In genomic region chr7:130272456-130273080, GRCh38 we compare ENCODE assay signal across 9 cellular contexts. TPM values are rescaled to one million over a fixed set of nuclear protein-coding genes. Genes with fewer than 3 reads are reported as not detected.
A peak's percentile ranks its signal among the peaks of the same experiment; 100 is the strongest.
DNase-seq lines count a peak whose midpoint lies in the region; ATAC-seq and TF ChIP-seq lines count a peak whose summit lies in the region.
"Had no signal": no experiment of that assay in that cellular context is flagged by ENCODE, and none has a peak within 500 bp of the region (broad histone marks: within the 10 kb centered on the region; RNA-seq: fewer than 3 reads in every experiment).

No MANE protein-coding gene starts in this region.

- intact Hi-C loops in left ventricle myocardium superior (cut with micrococcal nuclease), result no loop called here
- intact Hi-C loops in lower leg skin (cut with DNase I; ENCODE audit: low total_unique reads), result no loop called here

- TF ChIP-seq CTCF in lower leg skin (IDR thresholded peaks at IDR 0.05), result no peak

- peak overlapping the region; percentile 71 for H3K9ac ChIP-seq in NT2/D1 (ENCODE audit: insufficient read length, low read depth)

- no peak for TF ChIP-seq POLR2A in lower leg skin (IDR thresholded peaks at IDR 0.05)

- H3K9me3 ChIP-seq in NT2/D1 (ENCODE audit: insufficient read depth, low read length), result no peaks in the 10 kb centered on the region
- H3K9me3 ChIP-seq: ovary had no signal

- no peaks in the 10 kb centered on the region for H3K27me3 ChIP-seq in NT2/D1 (ENCODE audit: insufficient read depth, insufficient read length)
- H3K27me3 ChIP-seq: ovary had no signal

- peaks cover 7% of the 10 kb centered on the region for H3K4me1 ChIP-seq in NT2/D1 (ENCODE audit: insufficient read depth, insufficient read length)

- ATAC-seq in left ventricle myocardium superior, result peak; percentile 79
- ATAC-seq in HG03175 (IDR thresholded peaks at IDR 0.05; ENCODE audit: unreplicated experiment), result no peak

- no peaks in the 10 kb centered on the region for H3K36me3 ChIP-seq in NT2/D1 (ENCODE audit: insufficient read depth, insufficient read length, low read length)
- H3K36me3 ChIP-seq: ovary had no signal

- H3K27ac ChIP-seq in substantia nigra (ENCODE audit: low read depth, low read length, poor library complexity, severe bottlenecking), result peak overlapping the region; percentile 19

- peak; percentile 38 for DNase-seq in LHCN-M2 (ENCODE audit: low read depth)
- no peak for DNase-seq in NT2/D1 (ENCODE audit: low read depth, low spot score)
- DNase-seq in left ventricle myocardium superior, result peak; percentile 37
- peak in 17 of 49 donors; percentile 4 to 71 (median 22) for DNase-seq in substantia nigra (lab: John Stamatoyannopoulos, UW)
- no peak for DNase-seq in NOMO-1 treated with dmso at 0.1 percent for 144 hours (lab: John Stamatoyannopoulos, UW; ENCODE audit: unreplicated experiment)
- DNase-seq in lower leg skin (ENCODE audit: low spot score in 2 of 2), result no peak
- DNase-seq in glomerular visceral epithelial cell (ENCODE audit: extremely low spot score), result no peak

- 46% methylated on average over 23 of the region's 23 CpGs for WGBS in lower leg skin, 2 donors

- H3K4me3 ChIP-seq in NT2/D1 (ENCODE audit: insufficient read length, low read depth) (peak overlapping the region; percentile 24), lower leg skin (ENCODE audit: low read depth, poor library complexity, severe bottlenecking) (no peak overlapping the region)

RNA-seq across cellular contexts. Expression of gene CPA2, which starts 5.9 kb away (rescaled TPM):
- total RNA-seq in LHCN-M2 (2014; rRNA removed), result not detected in 2 replicates
- polyA plus RNA-seq in LHCN-M2 (2012), result not detected
- total RNA-seq in left ventricle myocardium superior, result not detected
- total RNA-seq in lower leg skin, result under 1 TPM in 1 of 4 donors, not detected in 3; 0.16 TPM

RNA-seq across cellular contexts. Expression of gene CPA4, which starts 20.4 kb away (rescaled TPM):
- total RNA-seq in LHCN-M2 (2014; rRNA removed) (90.5 and 118 TPM in 2 replicates), left ventricle myocardium superior (0.77 TPM), lower leg skin (100 to 1,000 TPM in 1 of 4 donors, 10 to 100 TPM in 3; 44.4 to 107 (median 66.1) TPM)
- 238 TPM for polyA plus RNA-seq in LHCN-M2 (2012)

Comparison
In these comparisons a context has a peak if more than half of its experiments do, and no peak if none do; other contexts are left out.
1. DNase-seq: peak in LHCN-M2 (single experiment) and left ventricle myocardium superior (single experiment); none in NT2/D1 (single experiment), NOMO-1 treated with dmso at 0.1 percent for 144 hours (single experiment), lower leg skin (0 of 2) and glomerular visceral epithelial cell (single experiment).
2. RNA of gene CPA4, which starts 20.4 kb away (total RNA-seq): 90.5 to 118 TPM in LHCN-M2 and 44.4 to 107 TPM in lower leg skin; 0.77 TPM in left ventricle myocardium superior (single experiment); every median in the first group is over 10 times any median in the second.